In the genomic region with DNA sequence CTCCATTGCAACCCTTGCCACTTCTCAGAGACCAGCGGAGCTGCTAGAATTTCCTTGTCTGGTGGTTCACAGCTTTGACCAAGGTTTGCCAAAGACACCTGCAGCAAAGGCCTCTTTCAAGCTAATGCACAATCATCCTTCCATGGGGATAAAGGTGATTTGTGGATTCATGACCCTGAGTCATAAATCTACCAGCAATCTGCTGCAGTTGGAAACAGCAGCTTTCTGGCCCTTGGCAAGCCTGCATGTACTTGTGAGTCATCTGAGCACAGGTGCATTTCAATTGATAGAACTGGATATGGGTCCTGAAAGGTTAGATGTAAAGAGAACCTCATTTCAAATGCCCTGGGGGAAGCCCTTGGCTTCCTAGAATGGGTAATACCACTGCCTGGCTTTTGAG, we compare ENCODE assay signal across 2 cellular contexts.
A peak's percentile ranks its signal among the peaks of the same experiment; 100 is the strongest.
TF ChIP-seq lines count a peak whose summit lies in the region.

No MANE protein-coding gene starts in this region.

TF ChIP-seq in IMR-90, 13 proteins besides CTCF, POLR2A, EP300 and RAD21:
- TF ChIP-seq, protein P1, sequence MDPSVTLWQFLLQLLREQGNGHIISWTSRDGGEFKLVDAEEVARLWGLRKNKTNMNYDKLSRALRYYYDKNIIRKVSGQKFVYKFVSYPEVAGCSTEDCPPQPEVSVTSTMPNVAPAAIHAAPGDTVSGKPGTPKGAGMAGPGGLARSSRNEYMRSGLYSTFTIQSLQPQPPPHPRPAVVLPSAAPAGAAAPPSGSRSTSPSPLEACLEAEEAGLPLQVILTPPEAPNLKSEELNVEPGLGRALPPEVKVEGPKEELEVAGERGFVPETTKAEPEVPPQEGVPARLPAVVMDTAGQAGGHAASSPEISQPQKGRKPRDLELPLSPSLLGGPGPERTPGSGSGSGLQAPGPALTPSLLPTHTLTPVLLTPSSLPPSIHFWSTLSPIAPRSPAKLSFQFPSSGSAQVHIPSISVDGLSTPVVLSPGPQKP (IDR thresholded peaks at IDR 0.05; ENCODE audit: borderline replicate concordance, low read depth, low read length): no peak
- TF ChIP-seq MAZ (IDR thresholded peaks at IDR 0.05; ENCODE audit: borderline replicate concordance, low read depth, low read length) (no peak), RFX5 (IDR thresholded peaks at IDR 0.05; ENCODE audit: low read depth, low read length) (no peak), NFE2L2 (IDR thresholded peaks at IDR 0.05; ENCODE audit: low read depth, low read length) (no peak), BHLHE40 (IDR thresholded peaks at IDR 0.05; ENCODE audit: low read depth, low read length) (no peak), SMC3 (IDR thresholded peaks at IDR 0.05; ENCODE audit: low read depth, low read length) (no peak), MAFK (IDR thresholded peaks at IDR 0.05; ENCODE audit: low read depth, low read length) (no peak), CHD1 (IDR thresholded peaks at IDR 0.05; ENCODE audit: low read depth, low read length) (no peak), CEBPB (IDR thresholded peaks at IDR 0.05; ENCODE audit: low read depth, low read length) (no peak), MXI1 (IDR thresholded peaks at IDR 0.05; ENCODE audit: borderline replicate concordance, low read depth, low read length) (no peak), FOS (IDR thresholded peaks at IDR 0.05; ENCODE audit: low read depth, low read length) (no peak), RCOR1 (IDR thresholded peaks at IDR 0.05; ENCODE audit: insufficient replicate concordance, low read length) (no peak)
- TF ChIP-seq, protein P2, sequence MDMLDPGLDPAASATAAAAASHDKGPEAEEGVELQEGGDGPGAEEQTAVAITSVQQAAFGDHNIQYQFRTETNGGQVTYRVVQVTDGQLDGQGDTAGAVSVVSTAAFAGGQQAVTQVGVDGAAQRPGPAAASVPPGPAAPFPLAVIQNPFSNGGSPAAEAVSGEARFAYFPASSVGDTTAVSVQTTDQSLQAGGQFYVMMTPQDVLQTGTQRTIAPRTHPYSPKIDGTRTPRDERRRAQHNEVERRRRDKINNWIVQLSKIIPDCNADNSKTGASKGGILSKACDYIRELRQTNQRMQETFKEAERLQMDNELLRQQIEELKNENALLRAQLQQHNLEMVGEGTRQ (IDR thresholded peaks at IDR 0.05; ENCODE audit: low read depth, low read length): no peak

TF ChIP-seq in HepG2, 621 proteins besides CTCF, POLR2A, EP300 and RAD21:
- TF ChIP-seq, protein P3, sequence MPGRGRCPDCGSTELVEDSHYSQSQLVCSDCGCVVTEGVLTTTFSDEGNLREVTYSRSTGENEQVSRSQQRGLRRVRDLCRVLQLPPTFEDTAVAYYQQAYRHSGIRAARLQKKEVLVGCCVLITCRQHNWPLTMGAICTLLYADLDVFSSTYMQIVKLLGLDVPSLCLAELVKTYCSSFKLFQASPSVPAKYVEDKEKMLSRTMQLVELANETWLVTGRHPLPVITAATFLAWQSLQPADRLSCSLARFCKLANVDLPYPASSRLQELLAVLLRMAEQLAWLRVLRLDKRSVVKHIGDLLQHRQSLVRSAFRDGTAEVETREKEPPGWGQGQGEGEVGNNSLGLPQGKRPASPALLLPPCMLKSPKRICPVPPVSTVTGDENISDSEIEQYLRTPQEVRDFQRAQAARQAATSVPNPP (CRISPR knock-in tag; IDR thresholded peaks at IDR 0.05): no peak
- peak; percentile 24; the same call in 1 of the 2 replicates for TF ChIP-seq FOSL2 (CRISPR knock-in tag; IDR thresholded peaks at IDR 0.05)
